Comparison of ENCODE assay signal across 21 cellular contexts in the genomic region with DNA sequence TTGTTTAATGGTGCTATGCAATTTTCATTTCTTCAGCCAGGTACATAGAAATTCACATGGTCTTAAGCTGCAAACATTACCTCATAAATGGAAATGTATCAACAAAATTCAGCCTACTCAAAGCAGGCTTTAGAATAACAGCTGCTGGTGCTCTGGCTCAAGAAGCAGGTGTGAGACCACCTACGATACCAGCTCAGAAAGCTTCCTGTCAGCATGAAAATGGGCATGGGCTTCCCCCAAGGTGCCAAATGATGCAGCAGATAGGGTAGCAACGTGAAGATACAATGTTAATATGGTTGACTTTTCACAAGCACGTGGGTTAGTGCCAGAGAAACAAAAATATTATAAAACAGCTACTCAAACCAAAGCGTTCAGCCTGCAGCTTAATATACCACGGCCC.
"Had no signal": no experiment of that assay in that cellular context is flagged by ENCODE, and none has a peak within 500 bp of the region (broad histone marks: within the 10 kb centered on the region; RNA-seq: fewer than 3 reads in every experiment).

No MANE protein-coding gene starts in this region.

- H3K36me3 ChIP-seq: colonic mucosa, esophagus squamous epithelium, gastroesophageal sphincter, left ventricle myocardium inferior, lower lobe of right lung, right lobe of liver, suprapubic skin, thyroid gland had no signal

- H3K9me3 ChIP-seq: colonic mucosa, esophagus squamous epithelium, gastroesophageal sphincter, left ventricle myocardium inferior, lower lobe of right lung, psoas muscle, right lobe of liver, suprapubic skin, thyroid gland had no signal

- H3K27me3 ChIP-seq: colonic mucosa, esophagus squamous epithelium, gastroesophageal sphincter, right lobe of liver, suprapubic skin, thyroid gland had no signal

- H3K4me3 ChIP-seq: colonic mucosa, esophagus squamous epithelium, gastroesophageal sphincter, left ventricle myocardium inferior, lower lobe of right lung, psoas muscle, right lobe of liver, suprapubic skin, thyroid gland had no signal

- FAIRE-seq: kidney, urothelium cell line had no signal

- ATAC-seq: gastroesophageal sphincter, left cardiac atrium, lower lobe of right lung, psoas muscle, right lobe of liver had no signal

- H3K4me1 ChIP-seq: colonic mucosa, esophagus squamous epithelium, gastroesophageal sphincter, left ventricle myocardium inferior, lower lobe of right lung, psoas muscle, right lobe of liver, suprapubic skin, thyroid gland had no signal

- H3K27ac ChIP-seq: colonic mucosa, esophagus squamous epithelium, gastroesophageal sphincter, left ventricle myocardium inferior, lower lobe of right lung, psoas muscle, right lobe of liver, suprapubic skin, thyroid gland had no signal

- DNase-seq: colonic mucosa; dermis blood vessel endothelial cell; esophagus squamous epithelium; foreskin fibroblast; glutamatergic neuron; kidney; left cardiac atrium; left ventricle myocardium inferior; lower lobe of right lung; midbrain; naive B cell; nephron progenitor cell; psoas muscle; retina; right lobe of liver; stimulated activated CD4-positive, alpha-beta T cell treated with anti-CD3 and anti-CD28 coated beads, Interleukin-12 subunit alpha, Interleukin-12 subunit beta, amount 100 ng/mL, for 4 hours; stimulated activated naive CD4-positive, alpha-beta T cell treated with Interleukin-2 at 50 U/mL for 16 hours; thyroid gland had no signal
